In the genomic region with DNA sequence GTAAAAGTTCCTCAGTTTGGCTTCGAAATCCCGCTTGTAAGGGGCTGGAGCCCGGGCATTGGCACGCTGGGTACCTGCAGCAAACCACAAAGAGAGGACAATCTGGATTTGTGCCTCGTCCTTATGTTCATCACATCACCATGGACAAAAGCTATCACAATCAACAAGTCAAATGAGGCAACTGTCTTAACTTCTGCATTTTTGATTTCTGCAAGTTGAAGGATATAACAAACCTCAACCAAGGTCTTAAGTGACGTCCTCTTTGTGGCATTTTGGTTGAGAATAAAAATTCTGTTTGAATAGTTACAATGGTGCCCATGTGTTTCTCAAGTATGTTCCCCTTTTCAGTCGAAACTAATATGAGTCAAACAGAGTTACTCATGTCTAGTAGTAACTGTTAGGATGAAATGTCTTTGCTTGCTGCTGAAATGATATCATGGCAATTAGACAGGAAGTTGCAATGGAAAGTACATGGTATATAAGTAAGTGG, we compare ENCODE assay signal across 8 cellular contexts.
A peak's percentile ranks its signal among the peaks of the same experiment; 100 is the strongest.
DNase-seq lines count a peak whose midpoint lies in the region; ATAC-seq and TF ChIP-seq lines count a peak whose summit lies in the region.

No MANE protein-coding gene starts in this region.

- TF ChIP-seq CTCF in GM13977 (IDR thresholded peaks at IDR 0.05; ENCODE audit: extremely low read depth, insufficient read depth, missing control alignments): no peak

- peak; percentile 90 for ATAC-seq in GM21786 (IDR thresholded peaks at IDR 0.05; ENCODE audit: unreplicated experiment)

- DNase-seq in GM13977 (ENCODE audit: low spot score): peak; percentile 58
- peak; percentile 100 for DNase-seq in Kasumi-1 (lab: John Stamatoyannopoulos, UW)
- peak; percentile 20 for DNase-seq in astrocyte of the hippocampus (ENCODE audit: low read depth, low spot score)
- peak; percentile 58 for DNase-seq in pons (ENCODE audit: low spot score)
- no peak for DNase-seq in NCI-H526 (lab: John Stamatoyannopoulos, UW)
- no peak for DNase-seq in cerebellum (ENCODE audit: low spot score)
- DNase-seq in stimulated activated CD4-positive, alpha-beta T cell treated with anti-CD3 and anti-CD28 coated beads, Interleukin-4, amount 100 ng/mL, for 24 hours: no peak

- in situ Hi-C loops in GM13977 (cut with MboI; ENCODE audit: low pct_unique_long_range_greater_than_20kb, low sequenced_read_pairs, unreplicated experiment): no loop called here

Comparison
In these comparisons a context has a peak if more than half of its experiments do, and no peak if none do; other contexts are left out.
1. DNase-seq: peak in GM13977 (single experiment), Kasumi-1 (2 of 2), astrocyte of the hippocampus (single experiment) and pons (single experiment); none in NCI-H526 (0 of 2), cerebellum (single experiment) and stimulated activated CD4-positive, alpha-beta T cell treated with anti-CD3 and anti-CD28 coated beads, Interleukin-4, amount 100 ng/mL, for 24 hours (single experiment).